Comparison of ENCODE assay signal across 20 cellular contexts in genomic region chr6:3540253-3540820, GRCh38.
"Had no signal": no experiment of that assay in that cellular context is flagged by ENCODE, and none has a peak within 500 bp of the region (broad histone marks: within the 10 kb centered on the region; RNA-seq: fewer than 3 reads in every experiment).

No MANE protein-coding gene starts in this region.

- H3K4me1 Mint-ChIP-seq: activated CD4-positive, alpha-beta T cell treated with anti-CD3 and anti-CD28 coated beads, Interleukin-2, amount 10 ng/mL, durations not matched to agents 7 days and 5 days had no signal

- H3K4me3 Mint-ChIP-seq: activated CD4-positive, alpha-beta T cell treated with anti-CD3 and anti-CD28 coated beads, Interleukin-2, amount 10 ng/mL, durations not matched to agents 7 days and 5 days had no signal

- H3K9me3 Mint-ChIP-seq: activated CD4-positive, alpha-beta T cell treated with anti-CD3 and anti-CD28 coated beads, Interleukin-2, amount 10 ng/mL, durations not matched to agents 7 days and 5 days; activated naive CD4-positive, alpha-beta T cell treated with anti-CD3 and anti-CD28 coated beads, Interleukin-2, amount 50 U/mL, for 72 hours had no signal

- DNase-seq: activated CD4-positive, alpha-beta T cell treated with anti-CD3 and anti-CD28 coated beads, Interleukin-2, amount 10 ng/mL, durations not matched to agents 7 days and 5 days; activated CD4-positive, CD25-positive, alpha-beta regulatory T cell treated with anti-CD3 and anti-CD28 coated beads, Interleukin-2, amount 50 U/mL, for 72 hours; activated gamma-delta T cell treated with Interleukin-2 at 50 U/mL for 16 hours; activated T-cell treated with anti-CD3 and anti-CD28 coated beads, Interleukin-2, amount 50 U/mL, for 1 hour; brain microvascular endothelial cell; caudate nucleus; dermis blood vessel endothelial cell; effector memory CD4-positive, alpha-beta T cell; hypothalamus; left ventricle myocardium superior; midbrain; stimulated activated CD4-positive, alpha-beta T cell treated with anti-CD3 and anti-CD28 coated beads, Interleukin-4, amount 100 ng/mL, for 24 hours; stimulated activated naive CD8-positive, alpha-beta T cell treated with anti-CD3 and anti-CD28 coated beads, Interleukin-15, Interleukin-2, amounts not matched to agents 100 U/mL and 50 U/mL, for 24 hours; T-helper 1 cell; tibial artery; WERI-Rb-1 had no signal

- ATAC-seq: activated naive CD4-positive, alpha-beta T cell treated with anti-CD3 and anti-CD28 coated beads, Interleukin-2, amount 50 U/mL, for 72 hours; esophagus mucosa; left ventricle myocardium superior; stimulated activated naive CD8-positive, alpha-beta T cell treated with anti-CD3 and anti-CD28 coated beads, Interleukin-15, Interleukin-2, amounts not matched to agents 100 U/mL and 50 U/mL, for 24 hours had no signal

- H3K4me3 ChIP-seq: ascending aorta, tibial artery had no signal

- H3K27me3 ChIP-seq: ascending aorta, brain microvascular endothelial cell, tibial artery had no signal

- H3K36me3 Mint-ChIP-seq: activated naive CD4-positive, alpha-beta T cell treated with anti-CD3 and anti-CD28 coated beads, Interleukin-2, amount 50 U/mL, for 72 hours had no signal

- H3K27ac ChIP-seq: ascending aorta, brain microvascular endothelial cell, tibial artery, WERI-Rb-1 had no signal

- H3K9me3 ChIP-seq: ascending aorta, tibial artery had no signal

- H3K4me1 ChIP-seq: ascending aorta, tibial artery had no signal

- H3K27ac Mint-ChIP-seq: activated CD4-positive, alpha-beta T cell treated with anti-CD3 and anti-CD28 coated beads, Interleukin-2, amount 10 ng/mL, durations not matched to agents 7 days and 5 days; activated naive CD4-positive, alpha-beta T cell treated with anti-CD3 and anti-CD28 coated beads, Interleukin-2, amount 50 U/mL, for 72 hours; progenitor cell of endocrine pancreas had no signal

- H3K36me3 ChIP-seq: ascending aorta, brain microvascular endothelial cell, tibial artery, WERI-Rb-1 had no signal
